8 cellular contexts compared by ENCODE assay signal in genomic region chr17:2776589-2777241, GRCh38. TPM values are rescaled to one million over a fixed set of nuclear protein-coding genes. Genes with fewer than 3 reads are reported as not detected.
A peak's percentile ranks its signal among the peaks of the same experiment; 100 is the strongest.
DNase-seq lines count a peak whose midpoint lies in the region; ATAC-seq and TF ChIP-seq lines count a peak whose summit lies in the region.

No MANE protein-coding gene starts in this region.

- H3K4me3 ChIP-seq in esophagus muscularis mucosa, result peak overlapping the region; percentile 7 to 29 (median 24)

- intact Hi-C loops in esophagus muscularis mucosa (cut with DNase I), result no loop called here

- no peak for TF ChIP-seq POLR2A in esophagus muscularis mucosa (IDR thresholded peaks at IDR 0.05; ENCODE audit: low read depth)

- in situ Hi-C loops in GM13976 (cut with MboI; ENCODE audit: low sequenced_read_pairs, unreplicated experiment), result no loop called here

- H3K27ac ChIP-seq in esophagus muscularis mucosa (replicated peaks in 1 of 4), result no peak overlapping the region

- no peaks in the 10 kb centered on the region for H3K36me3 ChIP-seq in esophagus muscularis mucosa

- ATAC-seq in HG03354 (IDR thresholded peaks at IDR 0.05; ENCODE audit: poor library complexity, severe bottlenecking, unreplicated experiment), result no peak

- TF ChIP-seq CTCF in esophagus muscularis mucosa (IDR thresholded peaks at IDR 0.05) (no peak), GM13976 (IDR thresholded peaks at IDR 0.05; ENCODE audit: borderline replicate concordance, control extremely low read depth, extremely low read depth, insufficient read depth, missing control alignments) (no peak)

- peaks cover 4 to 15% (median 8%) of the 10 kb centered on the region in 4 donors for H3K4me1 ChIP-seq in esophagus muscularis mucosa

- no peak for TF ChIP-seq EP300 in esophagus muscularis mucosa (IDR thresholded peaks at IDR 0.05)

- DNase-seq in DMS53 (lab: John Stamatoyannopoulos, UW), result peak; percentile 61
- no peak for DNase-seq in DMS53 treated with DMSO at 0.1 percent for 48 hours (lab: John Stamatoyannopoulos, UW; ENCODE audit: unreplicated experiment)
- DNase-seq in NCI-H82 treated with DMSO at 0.1 percent for 48 hours (lab: John Stamatoyannopoulos, UW; ENCODE audit: unreplicated experiment), result peak; percentile 50
- no peak for DNase-seq in esophagus muscularis mucosa (ENCODE audit: extremely low spot score)
- DNase-seq in retina, result peak; percentile 78
- DNase-seq in cerebellar nuclear complex (lab: John Stamatoyannopoulos, UW), result no peak
- DNase-seq in GM13976 (ENCODE audit: low spot score), result no peak

- H3K27me3 ChIP-seq in esophagus muscularis mucosa, result peaks cover 0 to 80% (median 17%) of the 10 kb centered on the region in 4 donors

- 2% methylated on average over 19 of the region's 80 CpGs for WGBS in esophagus muscularis mucosa

- no peaks in the 10 kb centered on the region for H3K9me3 ChIP-seq in esophagus muscularis mucosa

RNA-seq across cellular contexts. Expression of gene RAP1GAP2, which starts 19.5 kb away (rescaled TPM):
- total RNA-seq in esophagus muscularis mucosa, result 10 to 100 TPM in 3 of 4 donors, 1 to 10 TPM in 1; 7.4 to 13.1 (median 10.7) TPM

RNA-seq across cellular contexts. Expression of gene CCDC92B, which starts 27.3 kb away (rescaled TPM):
- total RNA-seq in esophagus muscularis mucosa, result under 1 TPM in 2 of 4 donors, not detected in 2; 0.13 to 0.42 TPM

Comparison
In these comparisons a context has a peak if more than half of its experiments do, and no peak if none do; other contexts are left out.
1. DNase-seq: peak in DMS53 (single experiment), NCI-H82 treated with DMSO at 0.1 percent for 48 hours (single experiment) and retina (single experiment); none in DMS53 treated with DMSO at 0.1 percent for 48 hours (single experiment), esophagus muscularis mucosa (single experiment), cerebellar nuclear complex (0 of 2) and GM13976 (single experiment).